ENCODE assay signal across 20 cellular contexts in genomic region chr1:64280001-64280400, GRCh38.
A peak's percentile ranks its signal among the peaks of the same experiment; 100 is the strongest.
DNase-seq lines count a peak whose midpoint lies in the region; TF ChIP-seq lines count a peak whose summit lies in the region.
"Had no signal": no experiment of that assay in that cellular context is flagged by ENCODE, and none has a peak within 500 bp of the region (broad histone marks: within the 10 kb centered on the region; RNA-seq: fewer than 3 reads in every experiment).

No MANE protein-coding gene starts in this region.

- no peak overlapping the region for H3K4me3 Mint-ChIP-seq in type B pancreatic cell
- no peak overlapping the region for H3K4me3 Mint-ChIP-seq in immature natural killer cell
- H3K4me3 Mint-ChIP-seq: CD4-positive, CD25-positive, alpha-beta regulatory T cell; HFFc6; IgD-negative memory B cell had no signal

- H3K36me3 ChIP-seq in mammary epithelial cell (ENCODE audit: insufficient read depth, low read length) (no peaks in the 10 kb centered on the region), breast epithelium (no peaks in the 10 kb centered on the region), PC-9 (ENCODE audit: low read depth) (no peaks in the 10 kb centered on the region), sigmoid colon (no peaks in the 10 kb centered on the region)
- H3K36me3 ChIP-seq: BE2C had no signal

- no peaks in the 10 kb centered on the region for H3K9me2 ChIP-seq in PC-9 (ENCODE audit: insufficient read depth)

- TF ChIP-seq CTCF in mammary epithelial cell (conservative IDR thresholded peaks at IDR 0.05 in 1 of 2, IDR thresholded peaks at IDR 0.05 in 1 of 2; ENCODE audit: extremely low read depth in 1 of 2, insufficient read depth in 1 of 2, low read depth in 1 of 2, low read length in 2 of 2) (no peak), breast epithelium (IDR thresholded peaks at IDR 0.05) (no peak), PC-9 (conservative IDR thresholded peaks at IDR 0.05) (no peak), epithelial cell of esophagus (IDR thresholded peaks at IDR 0.05; ENCODE audit: insufficient read depth, low read depth, low read length, missing control alignments) (no peak), sigmoid colon (IDR thresholded peaks at IDR 0.05) (no peak), type B pancreatic cell (conservative IDR thresholded peaks at IDR 0.05) (no peak)

- CTCF ChIA-PET in mammary epithelial cell (lab: Charles Lee; ENCODE audit: low non-redundant PET) = interaction anchor here (0.6 kb wide), 1 partner anchor 910 kb away, joined by 18 read pairs; no protein-coding TSS in a partner anchor
- CTCF ChIA-PET in PC-9 (lab: Charles Lee) = no interaction called here

- TF ChIP-seq POLR2A in breast epithelium (IDR thresholded peaks at IDR 0.05) = no peak
- TF ChIP-seq POLR2A in sigmoid colon (IDR thresholded peaks at IDR 0.05) = no peak

- H3K27me3 ChIP-seq in mammary epithelial cell (ENCODE audit: insufficient read depth, low read length) (no peaks in the 10 kb centered on the region), breast epithelium (no peaks in the 10 kb centered on the region), PC-9 (ENCODE audit: insufficient read depth, low read depth) (no peaks in the 10 kb centered on the region), sigmoid colon (no peaks in the 10 kb centered on the region)
- H3K27me3 ChIP-seq: BE2C had no signal

- H3K9me3 Mint-ChIP-seq in type B pancreatic cell (no peaks in the 10 kb centered on the region), immature natural killer cell (peaks cover 0 to 3% (median 0%) of the 10 kb centered on the region in 6 donors)
- H3K9me3 Mint-ChIP-seq: CD4-positive, CD25-positive, alpha-beta regulatory T cell; HFFc6 had no signal

- no peak overlapping the region for H3K9ac ChIP-seq in mammary epithelial cell (ENCODE audit: insufficient read depth, low read length)

- H3K27me3 Mint-ChIP-seq in type B pancreatic cell (no peaks in the 10 kb centered on the region), immature natural killer cell (ENCODE audit: low read depth in 3 of 3) (peaks cover 1 to 3% (median 2%) of the 10 kb centered on the region in 3 donors)
- H3K27me3 Mint-ChIP-seq: CD4-positive, CD25-positive, alpha-beta regulatory T cell; IgD-negative memory B cell had no signal

- H3K36me3 Mint-ChIP-seq in type B pancreatic cell (no peaks in the 10 kb centered on the region), immature natural killer cell (no peaks in the 10 kb centered on the region)
- H3K36me3 Mint-ChIP-seq: CD4-positive, CD25-positive, alpha-beta regulatory T cell; IgD-negative memory B cell had no signal

- H4K20me1 ChIP-seq in mammary epithelial cell (ENCODE audit: insufficient read depth, low read length) (no peaks in the 10 kb centered on the region), PC-9 (ENCODE audit: insufficient read depth) (no peaks in the 10 kb centered on the region)

- H3K9me3 ChIP-seq in mammary epithelial cell (replicated peaks; ENCODE audit: insufficient read depth, low read length) (no peaks in the 10 kb centered on the region), breast epithelium (no peaks in the 10 kb centered on the region), PC-9 (ENCODE audit: insufficient read depth, low read depth) (0 out of 2 replicates have a peak, but pooled peaks cover 5% of the 10 kb centered on the region), sigmoid colon (no peaks in the 10 kb centered on the region)
- H3K9me3 ChIP-seq: BE2C, Caco-2 had no signal

- peaks cover 21% of the 10 kb centered on the region for H3K4me1 Mint-ChIP-seq in type B pancreatic cell (ENCODE audit: unreplicated experiment)
- no peaks in the 10 kb centered on the region for H3K4me1 Mint-ChIP-seq in immature natural killer cell
- H3K4me1 Mint-ChIP-seq: CD4-positive, CD25-positive, alpha-beta regulatory T cell; IgD-negative memory B cell had no signal

- H3K4me2 ChIP-seq in mammary epithelial cell (ENCODE audit: insufficient read depth, low read depth, low read length) (no peak overlapping the region), PC-9 (peak overlapping the region; percentile 9; the same call in 1 of the 2 replicates)

- peaks cover 6% of the 10 kb centered on the region for H3K4me1 ChIP-seq in mammary epithelial cell (ENCODE audit: insufficient read depth, low read length)
- H3K4me1 ChIP-seq in breast epithelium = peaks cover 0 to 7% of the 10 kb centered on the region in 2 donors
- H3K4me1 ChIP-seq in PC-9 (replicated peaks; ENCODE audit: insufficient read depth) = peaks cover 35% of the 10 kb centered on the region
- no peaks in the 10 kb centered on the region for H3K4me1 ChIP-seq in sigmoid colon
- H3K4me1 ChIP-seq: Caco-2 had no signal

- dilution Hi-C loops in mammary epithelial cell (cut with HindIII; ENCODE audit: low sequenced_read_pairs) = no loop called here

- no peak overlapping the region for H3K4me3 ChIP-seq in mammary epithelial cell (replicated peaks in 1 of 3; ENCODE audit: insufficient read depth in 1 of 3, low read depth in 2 of 3, low read length in 3 of 3)
- no peak overlapping the region for H3K4me3 ChIP-seq in breast epithelium
- no peak overlapping the region for H3K4me3 ChIP-seq in PC-9
- no peak overlapping the region for H3K4me3 ChIP-seq in epithelial cell of esophagus (ENCODE audit: low read length)
- H3K4me3 ChIP-seq in sigmoid colon = no peak overlapping the region
- H3K4me3 ChIP-seq: GM12878 had no signal

- POLR2A ChIA-PET in PC-9 (lab: Charles Lee; ENCODE audit: unreplicated experiment) = no interaction called here

- H3K79me2 ChIP-seq in mammary epithelial cell (ENCODE audit: insufficient read depth, low read length) (no peaks in the 10 kb centered on the region), PC-9 (ENCODE audit: low read depth) (no peaks in the 10 kb centered on the region)

- H3F3A ChIP-seq in PC-9 (ENCODE audit: insufficient read depth, low read depth) = peaks cover 9% of the 10 kb centered on the region; the same call in 1 of the 2 replicates

- intact Hi-C loops in mammary epithelial cell (cut with micrococcal nuclease) (no loop called here), breast epithelium (cut with DNase I; ENCODE audit: low total_unique reads) (no loop called here), PC-9 (cut with micrococcal nuclease; ENCODE audit: unreplicated experiment) (no loop called here), sigmoid colon (cut with DNase I) (no loop called here)

- no peak overlapping the region for H2AFZ ChIP-seq in mammary epithelial cell (ENCODE audit: low read depth, low read length)
- 0 out of 2 replicates have a peak overlapping the region, but pooled peaks have one; percentile 29 for H2AFZ ChIP-seq in PC-9

- in situ Hi-C loops in mammary epithelial cell (cut with MboI; ENCODE audit: low sequenced_read_pairs in 2 of 2) = no loop called here

- BruUV-seq in mammary epithelial cell (replicated peaks; lab: Mats Ljungman, UMichigan) (no TSS peak), PC-9 (replicated peaks; lab: Mats Ljungman, UMichigan) (no TSS peak)

- H3K27ac ChIP-seq in mammary epithelial cell (ENCODE audit: insufficient read depth, low read depth, low read length) (no peak overlapping the region), breast epithelium (no peak overlapping the region), PC-9 (peak overlapping the region; percentile 36), sigmoid colon (no peak overlapping the region)

- H3K27ac Mint-ChIP-seq in type B pancreatic cell (no peak overlapping the region), immature natural killer cell (no peak overlapping the region)
- H3K27ac Mint-ChIP-seq: HFFc6, IgD-negative memory B cell had no signal

- TF ChIP-seq EP300 in sigmoid colon (IDR thresholded peaks at IDR 0.05) = no peak

- 95% methylated on average over 4 of the region's 4 CpGs for WGBS in mammary epithelial cell (ENCODE audit: low coverage, missing lambda C conversion rate)
- 87 to 89% methylated on average over 4 of the region's 4 CpGs for WGBS in sigmoid colon, 2 donors

- peak; percentile 55 for DNase-seq in mammary epithelial cell
- no peak for DNase-seq in breast epithelium (ENCODE audit: low spot score in 2 of 2)
- peak; percentile 9 to 77 for DNase-seq in PC-9
- peak; percentile 95 for DNase-seq in epithelial cell of esophagus (ENCODE audit: low read depth)
- peak; percentile 37 for DNase-seq in kidney tubule cell (ENCODE audit: low spot score)
- DNase-seq in sigmoid colon = no peak
- DNase-seq in type B pancreatic cell (ENCODE audit: extremely low spot score, unreplicated experiment) = no peak
- DNase-seq in immature natural killer cell = no peak
- DNase-seq: 8988T; BE2C; C1 segment of cervical spinal cord; Caco-2; CD4-positive, CD25-positive, alpha-beta regulatory T cell; DMS79 treated with DMSO at 0.1 percent for 48 hours; GF-D8; GOT3; H7; HFFc6 had no signal

Comparison
In these comparisons a context has a peak if more than half of its experiments do, and no peak if none do; other contexts are left out.
1. DNase-seq: peak in mammary epithelial cell (single experiment), PC-9 (2 of 2), epithelial cell of esophagus (single experiment) and kidney tubule cell (single experiment); none in breast epithelium (0 of 2), sigmoid colon (single experiment), type B pancreatic cell (single experiment) and immature natural killer cell (0 of 3).